Comparison of ENCODE assay signal across 20 cellular contexts in genomic region chr12:19030603-19031002, GRCh38.
"Had no signal": no experiment of that assay in that cellular context is flagged by ENCODE, and none has a peak within 500 bp of the region (broad histone marks: within the 10 kb centered on the region; RNA-seq: fewer than 3 reads in every experiment).

No MANE protein-coding gene starts in this region.

- H3K9me3 ChIP-seq: colonic mucosa, ovary, testis had no signal

- H3K4me1 ChIP-seq: colonic mucosa, sigmoid colon, testis had no signal

- H3K4me1 Mint-ChIP-seq: activated naive CD4-positive, alpha-beta T cell treated with anti-CD3 and anti-CD28 coated beads, Interleukin-2, amount 50 U/mL, for 24 hours had no signal

- H3K27me3 ChIP-seq: colonic mucosa, heart left ventricle, ovary, sigmoid colon, stomach, testis, upper lobe of left lung had no signal

- H3K4me3 Mint-ChIP-seq: activated CD8-positive, alpha-beta T cell treated with anti-CD3 and anti-CD28 coated beads, Interleukin-2, amount 10 ng/mL, durations not matched to agents 7 days and 5 days; activated naive CD4-positive, alpha-beta T cell treated with anti-CD3 and anti-CD28 coated beads, Interleukin-2, amount 50 U/mL, for 24 hours; neural crest cell; T-helper 1 cell treated with Interleukin-12 subunit alpha and Interleukin-12 subunit beta and Interleukin-4 antibody, amounts not matched to agents 30 μg/mL and 1 μg/mL, for 36 hours had no signal

- DNase-seq: activated CD8-positive, alpha-beta memory T cell treated with anti-CD3 and anti-CD28 coated beads, Interleukin-2, amount 50 U/mL, for 4 hours; activated CD8-positive, alpha-beta T cell treated with anti-CD3 and anti-CD28 coated beads, Interleukin-2, amount 10 ng/mL, durations not matched to agents 7 days and 5 days; activated effector memory CD4-positive, alpha-beta T cell treated with anti-CD3 and anti-CD28 coated beads, Interleukin-2, amount 50 U/mL, for 16 hours; activated T-cell treated with anti-CD3 and anti-CD28 coated beads, Interleukin-2, amount 50 U/mL, for 48 hours; central memory CD4-positive, alpha-beta T cell; colonic mucosa; heart left ventricle; midbrain; ovary; sigmoid colon; stimulated activated CD4-positive, alpha-beta T cell treated with anti-CD3 and anti-CD28 coated beads, Interleukin-12 subunit alpha, Interleukin-12 subunit beta, amount 100 ng/mL, for 4 hours; stimulated activated CD4-positive, alpha-beta T cell treated with anti-CD3 and anti-CD28 coated beads, Interleukin-2, amount 100 ng/mL, for 24 hours; stomach; testis; upper lobe of left lung had no signal

- H3K36me3 Mint-ChIP-seq: activated naive CD4-positive, alpha-beta T cell treated with anti-CD3 and anti-CD28 coated beads, Interleukin-2, amount 50 U/mL, for 24 hours had no signal

- H3K9me3 Mint-ChIP-seq: activated naive CD4-positive, alpha-beta T cell treated with anti-CD3 and anti-CD28 coated beads, Interleukin-2, amount 50 U/mL, for 24 hours had no signal

- ATAC-seq: activated CD8-positive, alpha-beta T cell treated with anti-CD3 and anti-CD28 coated beads, Interleukin-2, amount 10 ng/mL, durations not matched to agents 7 days and 5 days had no signal

- H3K36me3 ChIP-seq: colonic mucosa, heart left ventricle, ovary, sigmoid colon, stomach, upper lobe of left lung had no signal

- H3K27ac ChIP-seq: colonic mucosa, ovary, sigmoid colon, stomach, testis, upper lobe of left lung, VCaP had no signal

- H3K4me3 ChIP-seq: colonic mucosa, heart left ventricle, lung, ovary, sigmoid colon, stomach, testis, upper lobe of left lung had no signal

- H3K27ac Mint-ChIP-seq: activated CD8-positive, alpha-beta T cell treated with anti-CD3 and anti-CD28 coated beads, Interleukin-2, amount 10 ng/mL, durations not matched to agents 7 days and 5 days; activated naive CD4-positive, alpha-beta T cell treated with anti-CD3 and anti-CD28 coated beads, Interleukin-2, amount 50 U/mL, for 24 hours; T-helper 1 cell treated with Interleukin-12 subunit alpha and Interleukin-12 subunit beta and Interleukin-4 antibody, amounts not matched to agents 30 μg/mL and 1 μg/mL, for 36 hours had no signal
